ENCODE assay signal across 8 cellular contexts in genomic region chr12:95336387-95337067, GRCh38.
DNase-seq lines count a peak whose midpoint lies in the region; ATAC-seq and TF ChIP-seq lines count a peak whose summit lies in the region.

No MANE protein-coding gene starts in this region.

- H3K9me3 Mint-ChIP-seq in activated T-cell treated with anti-CD3 and anti-CD28 coated beads, Interleukin-2, amount 50 U/mL, for 72 hours, result peaks cover 0 to 1% of the 10 kb centered on the region in 2 donors

- peak overlapping the region; percentile 33 for H2AFZ ChIP-seq in Karpas-422 (ENCODE audit: low read length)

- H3K79me2 ChIP-seq in Karpas-422 (ENCODE audit: low read length), result no peaks in the 10 kb centered on the region

- no peaks in the 10 kb centered on the region for H3K27me3 Mint-ChIP-seq in activated T-cell treated with anti-CD3 and anti-CD28 coated beads, Interleukin-2, amount 50 U/mL, for 72 hours (ENCODE audit: low read depth)

- peak overlapping the region; percentile 100 for H3K27ac ChIP-seq in Karpas-422 (ENCODE audit: low read length)
- H3K27ac ChIP-seq in SJSA1, result no peak overlapping the region

- H3K36me3 ChIP-seq in Karpas-422 (ENCODE audit: insufficient read depth, low read length) (no peaks in the 10 kb centered on the region), SJSA1 (no peaks in the 10 kb centered on the region)

- no peaks in the 10 kb centered on the region for H4K20me1 ChIP-seq in Karpas-422 (ENCODE audit: insufficient read depth, low read depth, low read length)

- no peaks in the 10 kb centered on the region for H3K36me3 Mint-ChIP-seq in activated T-cell treated with anti-CD3 and anti-CD28 coated beads, Interleukin-2, amount 50 U/mL, for 72 hours (ENCODE audit: insufficient read depth in 2 of 2)

- no peaks in the 10 kb centered on the region for H3K9me2 ChIP-seq in Karpas-422 (replicated peaks; ENCODE audit: insufficient read depth, low read length)

- DNase-seq in AG09319 (ENCODE audit: extremely low read depth, low read depth) (peak; percentile 73), Karpas-422 (peak; percentile 96), SJSA1 (ENCODE audit: low read depth in 1 of 2, low spot score in 2 of 2) (peak; percentile 72 to 76), fibroblast of peridontal ligament (ENCODE audit: extremely low read depth) (peak; percentile 94), myocyte (ENCODE audit: low read depth) (peak; percentile 92)
- DNase-seq in activated CD4-positive, CD25-positive, alpha-beta regulatory T cell (lab: John Stamatoyannopoulos, UW), result no peak
- DNase-seq in activated T-cell treated with anti-CD3 and anti-CD28 coated beads, Interleukin-2, amount 50 U/mL, for 72 hours, result no peak

- no peaks in the 10 kb centered on the region for H3K27me3 ChIP-seq in Karpas-422 (ENCODE audit: low read length)
- no peaks in the 10 kb centered on the region for H3K27me3 ChIP-seq in SJSA1 (replicated peaks)

- TF ChIP-seq CTCF in AG09319 (IDR thresholded peaks at IDR 0.05; ENCODE audit: low read depth, low read length), result peak; percentile 96

- H3K9ac ChIP-seq in Karpas-422 (ENCODE audit: low read length), result peak overlapping the region; percentile 71

- H3K4me3 Mint-ChIP-seq in activated T-cell treated with anti-CD3 and anti-CD28 coated beads, Interleukin-2, amount 50 U/mL, for 72 hours, result no peak overlapping the region

- ATAC-seq in GM19324 (IDR thresholded peaks at IDR 0.05; ENCODE audit: low FRiP score, unreplicated experiment), result no peak
- no peak for ATAC-seq in activated T-cell treated with anti-CD3 and anti-CD28 coated beads, Interleukin-2, amount 50 U/mL, for 72 hours (replicated peaks in 1 of 2)

- H3K9me3 ChIP-seq in Karpas-422 (ENCODE audit: low read length) (no peaks in the 10 kb centered on the region), SJSA1 (replicated peaks) (no peaks in the 10 kb centered on the region)

- peaks cover 89% of the 10 kb centered on the region for H3K4me1 ChIP-seq in Karpas-422 (ENCODE audit: low read length)
- peaks cover 74% of the 10 kb centered on the region for H3K4me1 ChIP-seq in SJSA1 (replicated peaks)

- peak overlapping the region; percentile 50 for H3K4me3 ChIP-seq in Karpas-422 (ENCODE audit: low read length)
- no peak overlapping the region for H3K4me3 ChIP-seq in SJSA1

- no peak overlapping the region for H3K27ac Mint-ChIP-seq in activated T-cell treated with anti-CD3 and anti-CD28 coated beads, Interleukin-2, amount 50 U/mL, for 72 hours

- peak overlapping the region; percentile 68 for H3K4me2 ChIP-seq in Karpas-422 (ENCODE audit: low read depth, low read length, poor library complexity, severe bottlenecking)

- H3K4me1 Mint-ChIP-seq in activated T-cell treated with anti-CD3 and anti-CD28 coated beads, Interleukin-2, amount 50 U/mL, for 72 hours (ENCODE audit: low read depth), result peaks cover 8% of the 10 kb centered on the region

Comparison
In these comparisons a context has a peak if more than half of its experiments do, and no peak if none do; other contexts are left out.
1. DNase-seq: peak in AG09319 (single experiment), Karpas-422 (single experiment), SJSA1 (2 of 2), fibroblast of peridontal ligament (single experiment) and myocyte (single experiment); none in activated CD4-positive, CD25-positive, alpha-beta regulatory T cell (0 of 4) and activated T-cell treated with anti-CD3 and anti-CD28 coated beads, Interleukin-2, amount 50 U/mL, for 72 hours (0 of 2).